30 cellular contexts compared by ENCODE assay signal in the genomic region with DNA sequence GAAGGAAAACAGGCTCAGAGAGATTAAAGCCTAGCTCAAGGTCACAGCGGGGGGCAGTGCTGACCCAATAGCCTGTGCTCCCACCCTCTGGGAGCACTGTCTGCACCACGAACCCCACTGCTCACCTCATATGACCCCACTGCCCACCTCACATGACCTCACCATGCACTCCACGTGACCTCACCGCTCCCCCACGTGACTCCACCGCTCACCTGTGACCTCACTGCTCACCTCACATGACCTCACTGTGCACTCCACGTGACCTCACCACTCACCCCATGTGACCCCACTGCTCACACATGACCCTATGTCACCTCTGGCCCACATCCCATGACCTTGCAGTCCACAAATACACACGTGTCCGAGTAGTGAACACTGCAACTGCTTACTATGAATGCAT. TPM values are rescaled to one million over a fixed set of nuclear protein-coding genes. Genes with fewer than 3 reads are reported as not detected.
DNase-seq lines count a peak whose midpoint lies in the region; ATAC-seq, FAIRE-seq and TF ChIP-seq lines count a peak whose summit lies in the region.
"Had no signal": no experiment of that assay in that cellular context is flagged by ENCODE, and none has a peak within 500 bp of the region (broad histone marks: within the 10 kb centered on the region; RNA-seq: fewer than 3 reads in every experiment).

No MANE protein-coding gene starts in this region.

- no peaks in the 10 kb centered on the region for H3K9me3 Mint-ChIP-seq in stimulated activated naive CD8-positive, alpha-beta T cell treated with anti-CD3 and anti-CD28 coated beads, Interleukin-15, Interleukin-2, amounts not matched to agents 100 ng/mL and 50 ng/mL, for 24 hours
- no peaks in the 10 kb centered on the region for H3K9me3 Mint-ChIP-seq in type B pancreatic cell
- H3K9me3 Mint-ChIP-seq: activated CD4-positive, alpha-beta T cell treated with anti-CD3 and anti-CD28 coated beads, Interleukin-2, amount 10 ng/mL, durations not matched to agents 24 days and 14 days; activated naive CD4-positive, alpha-beta T cell treated with anti-CD3 and anti-CD28 coated beads, Interleukin-2, amount 10 ng/mL, durations not matched to agents 7 days and 5 days; activated T-cell treated with anti-CD3 and anti-CD28 coated beads, Interleukin-2, amount 50 U/mL, for 72 hours; stimulated activated memory B cell treated with anti-CD40 and anti-IgM and Interleukin-4, amounts not matched to agents 10 μg/mL and 1 μg/mL and 100 μg/mL, for 72 hours had no signal

- ATAC-seq in stimulated activated naive CD8-positive, alpha-beta T cell treated with anti-CD3 and anti-CD28 coated beads, Interleukin-15, Interleukin-2, amounts not matched to agents 100 U/mL and 50 U/mL, for 24 hours, result no peak
- peak; percentile 21 to 63 (median 40) for ATAC-seq in right lobe of liver
- ATAC-seq in HG03432 (IDR thresholded peaks at IDR 0.05; ENCODE audit: unreplicated experiment), result no peak
- ATAC-seq: activated CD8-positive, alpha-beta memory T cell treated with anti-CD3 and anti-CD28 coated beads, Interleukin-2, amount 10 ng/mL, durations not matched to agents 7 days and 5 days; activated T-cell treated with anti-CD3 and anti-CD28 coated beads, Interleukin-2, amount 50 U/mL, for 72 hours; stimulated activated memory B cell treated with anti-CD40 and anti-IgM and Interleukin-4, amounts not matched to agents 10 μg/mL and 1 μg/mL and 100 μg/mL, for 72 hours had no signal

- no peaks in the 10 kb centered on the region for H3K27me3 ChIP-seq in bronchial epithelial cell (ENCODE audit: control insufficient read depth, insufficient read depth, low read length)
- no peaks in the 10 kb centered on the region for H3K27me3 ChIP-seq in right lobe of liver
- H3K27me3 ChIP-seq: breast epithelium, uterus had no signal

- peaks cover 12% of the 10 kb centered on the region for H3K36me3 Mint-ChIP-seq in stimulated activated naive CD8-positive, alpha-beta T cell treated with anti-CD3 and anti-CD28 coated beads, Interleukin-15, Interleukin-2, amounts not matched to agents 100 ng/mL and 50 ng/mL, for 24 hours (ENCODE audit: low read depth)
- peaks cover 8% of the 10 kb centered on the region for H3K36me3 Mint-ChIP-seq in type B pancreatic cell
- H3K36me3 Mint-ChIP-seq: activated CD8-positive, alpha-beta memory T cell treated with anti-CD3 and anti-CD28 coated beads, Interleukin-2, amount 10 ng/mL, durations not matched to agents 7 days and 5 days; activated naive CD4-positive, alpha-beta T cell treated with anti-CD3 and anti-CD28 coated beads, Interleukin-2, amount 10 ng/mL, durations not matched to agents 7 days and 5 days had no signal

- no peak for DNase-seq in stimulated activated naive CD8-positive, alpha-beta T cell treated with anti-CD3 and anti-CD28 coated beads, Interleukin-15, Interleukin-2, amounts not matched to agents 100 U/mL and 50 U/mL, for 24 hours
- DNase-seq in bronchial epithelial cell (ENCODE audit: low read depth) (no peak), right lobe of liver (peak in 1 of 3 donors; percentile 61), type B pancreatic cell (ENCODE audit: extremely low spot score, unreplicated experiment) (no peak), OCI-M2 (lab: John Stamatoyannopoulos, UW; ENCODE audit: unreplicated experiment) (no peak), SKM-1 treated with dmso at 0.1 percent for 144 hours (lab: John Stamatoyannopoulos, UW; ENCODE audit: unreplicated experiment) (no peak)
- DNase-seq: activated CD4-positive, alpha-beta T cell treated with anti-CD3 and anti-CD28 coated beads, Interleukin-2, amount 10 ng/mL, durations not matched to agents 24 days and 14 days; activated CD8-positive, alpha-beta memory T cell treated with anti-CD3 and anti-CD28 coated beads, Interleukin-2, amount 10 ng/mL, durations not matched to agents 7 days and 5 days; activated naive CD4-positive, alpha-beta T cell treated with anti-CD3 and anti-CD28 coated beads, Interleukin-2, amount 10 ng/mL, durations not matched to agents 7 days and 5 days; activated T-cell treated with anti-CD3 and anti-CD28 coated beads, Interleukin-2, amount 50 U/mL, for 72 hours; amniotic stem cell; COR-L47; dermis blood vessel endothelial cell; DMS79; GF-D8; mesendoderm; MV-4-11; NCI-H1694; NCI-H524 treated with DMSO at 0.1 percent for 48 hours; NK-92 treated with Interleukin-12 subunit alpha and Interleukin-12 subunit beta, amount 100 ng/mL, for 24 hours; nucleus accumbens; uterus had no signal

- H3K4me1 Mint-ChIP-seq in stimulated activated naive CD8-positive, alpha-beta T cell treated with anti-CD3 and anti-CD28 coated beads, Interleukin-15, Interleukin-2, amounts not matched to agents 100 ng/mL and 50 ng/mL, for 24 hours (ENCODE audit: low read depth), result no peaks in the 10 kb centered on the region
- H3K4me1 Mint-ChIP-seq in type B pancreatic cell (ENCODE audit: unreplicated experiment), result peaks cover 8% of the 10 kb centered on the region
- H3K4me1 Mint-ChIP-seq: activated CD4-positive, alpha-beta T cell treated with anti-CD3 and anti-CD28 coated beads, Interleukin-2, amount 10 ng/mL, durations not matched to agents 24 days and 14 days; activated CD8-positive, alpha-beta memory T cell treated with anti-CD3 and anti-CD28 coated beads, Interleukin-2, amount 10 ng/mL, durations not matched to agents 7 days and 5 days; activated naive CD4-positive, alpha-beta T cell treated with anti-CD3 and anti-CD28 coated beads, Interleukin-2, amount 10 ng/mL, durations not matched to agents 7 days and 5 days; stimulated activated memory B cell treated with anti-CD40 and anti-IgM and Interleukin-4, amounts not matched to agents 10 μg/mL and 1 μg/mL and 100 μg/mL, for 72 hours had no signal

- TF ChIP-seq POLR2A in right lobe of liver (IDR thresholded peaks at IDR 0.05), result no peak

- no peak overlapping the region for H3K27ac ChIP-seq in right lobe of liver
- H3K27ac ChIP-seq: uterus had no signal

- intact Hi-C loops in right lobe of liver (cut with DNase I), result no loop called here

- FAIRE-seq in bronchial epithelial cell (lab: Jason Lieb, UNC), result peak; percentile 87
- FAIRE-seq: A204.1, endothelial cell of umbilical vein, RCC 7860 had no signal

- H3K4me3 Mint-ChIP-seq in stimulated activated naive CD8-positive, alpha-beta T cell treated with anti-CD3 and anti-CD28 coated beads, Interleukin-15, Interleukin-2, amounts not matched to agents 100 ng/mL and 50 ng/mL, for 24 hours, result no peak overlapping the region
- no peak overlapping the region for H3K4me3 Mint-ChIP-seq in type B pancreatic cell
- H3K4me3 Mint-ChIP-seq: activated CD4-positive, alpha-beta T cell treated with anti-CD3 and anti-CD28 coated beads, Interleukin-2, amount 10 ng/mL, durations not matched to agents 24 days and 14 days; activated CD8-positive, alpha-beta memory T cell treated with anti-CD3 and anti-CD28 coated beads, Interleukin-2, amount 10 ng/mL, durations not matched to agents 7 days and 5 days; activated naive CD4-positive, alpha-beta T cell treated with anti-CD3 and anti-CD28 coated beads, Interleukin-2, amount 10 ng/mL, durations not matched to agents 7 days and 5 days; activated T-cell treated with anti-CD3 and anti-CD28 coated beads, Interleukin-2, amount 50 U/mL, for 72 hours; stimulated activated memory B cell treated with anti-CD40 and anti-IgM and Interleukin-4, amounts not matched to agents 10 μg/mL and 1 μg/mL and 100 μg/mL, for 72 hours had no signal

- WGBS in right lobe of liver (ENCODE audit: insufficient coverage, low coverage, low lambda C conversion rate, missing lambda C conversion rate), result 38% methylated on average over 7 of the region's 9 CpGs

- H3K9me3 ChIP-seq in right lobe of liver, result no peaks in the 10 kb centered on the region
- H3K9me3 ChIP-seq: breast epithelium, SK-N-SH, uterus had no signal

- peaks cover 0 to 3% (median 0%) of the 10 kb centered on the region in 4 donors for H3K4me1 ChIP-seq in right lobe of liver
- H3K4me1 ChIP-seq: breast epithelium, uterus had no signal

- peak overlapping the region; percentile 32 for H3K27ac Mint-ChIP-seq in stimulated activated naive CD8-positive, alpha-beta T cell treated with anti-CD3 and anti-CD28 coated beads, Interleukin-15, Interleukin-2, amounts not matched to agents 100 ng/mL and 50 ng/mL, for 24 hours
- H3K27ac Mint-ChIP-seq in type B pancreatic cell, result peak overlapping the region; percentile 75
- H3K27ac Mint-ChIP-seq: activated CD4-positive, alpha-beta T cell treated with anti-CD3 and anti-CD28 coated beads, Interleukin-2, amount 10 ng/mL, durations not matched to agents 24 days and 14 days; activated CD8-positive, alpha-beta memory T cell treated with anti-CD3 and anti-CD28 coated beads, Interleukin-2, amount 10 ng/mL, durations not matched to agents 7 days and 5 days; activated naive CD4-positive, alpha-beta T cell treated with anti-CD3 and anti-CD28 coated beads, Interleukin-2, amount 10 ng/mL, durations not matched to agents 7 days and 5 days; activated T-cell treated with anti-CD3 and anti-CD28 coated beads, Interleukin-2, amount 50 U/mL, for 72 hours; stimulated activated memory B cell treated with anti-CD40 and anti-IgM and Interleukin-4, amounts not matched to agents 10 μg/mL and 1 μg/mL and 100 μg/mL, for 72 hours had no signal

- TF ChIP-seq CTCF in bronchial epithelial cell (IDR thresholded peaks at IDR 0.05; ENCODE audit: insufficient read depth, low read length, severe bottlenecking) (no peak), right lobe of liver (IDR thresholded peaks at IDR 0.05) (no peak), type B pancreatic cell (conservative IDR thresholded peaks at IDR 0.05) (no peak)

- H3K27me3 Mint-ChIP-seq in stimulated activated naive CD8-positive, alpha-beta T cell treated with anti-CD3 and anti-CD28 coated beads, Interleukin-15, Interleukin-2, amounts not matched to agents 100 ng/mL and 50 ng/mL, for 24 hours, result no peaks in the 10 kb centered on the region
- no peaks in the 10 kb centered on the region for H3K27me3 Mint-ChIP-seq in type B pancreatic cell
- H3K27me3 Mint-ChIP-seq: activated CD4-positive, alpha-beta T cell treated with anti-CD3 and anti-CD28 coated beads, Interleukin-2, amount 10 ng/mL, durations not matched to agents 24 days and 14 days; activated CD8-positive, alpha-beta memory T cell treated with anti-CD3 and anti-CD28 coated beads, Interleukin-2, amount 10 ng/mL, durations not matched to agents 7 days and 5 days; activated naive CD4-positive, alpha-beta T cell treated with anti-CD3 and anti-CD28 coated beads, Interleukin-2, amount 10 ng/mL, durations not matched to agents 7 days and 5 days; stimulated activated memory B cell treated with anti-CD40 and anti-IgM and Interleukin-4, amounts not matched to agents 10 μg/mL and 1 μg/mL and 100 μg/mL, for 72 hours had no signal

- H3K36me3 ChIP-seq in bronchial epithelial cell (ENCODE audit: control insufficient read depth, insufficient read depth, low read length) (peaks cover 10% of the 10 kb centered on the region), right lobe of liver (peaks cover 0 to 7% (median 0%) of the 10 kb centered on the region in 4 donors)
- H3K36me3 ChIP-seq: uterus had no signal

- H3K4me3 ChIP-seq in bronchial epithelial cell (ENCODE audit: low read depth, low read length) (no peak overlapping the region), right lobe of liver (no peak overlapping the region)
- H3K4me3 ChIP-seq: breast epithelium, uterus had no signal

RNA-seq across cellular contexts. Expression of a gene that starts 55.4 kb away (rescaled TPM):
- total RNA-seq in bronchial epithelial cell (12.4 and 22.0 TPM in 2 replicates), right lobe of liver (10 to 100 TPM; 18.5 to 36.9 (median 21.9) TPM), type B pancreatic cell (ENCODE audit: low replicate concordance) (34.0 and 43.8 TPM in 2 replicates)

RNA-seq across cellular contexts. Expression of a gene that starts 55.5 kb away (rescaled TPM):
- total RNA-seq in bronchial epithelial cell (10.0 and 14.1 TPM in 2 replicates), right lobe of liver (10 to 100 TPM in 3 of 6 experiments, 1 to 10 TPM in 3; 8.8 to 10.6 (median 9.6) TPM), type B pancreatic cell (ENCODE audit: low replicate concordance) (32.3 and 33.5 TPM in 2 replicates)

Comparison
In these comparisons a context has a peak if more than half of its experiments do, and no peak if none do; other contexts are left out.
1. ATAC-seq: peak in right lobe of liver (4 of 4); none in stimulated activated naive CD8-positive, alpha-beta T cell treated with anti-CD3 and anti-CD28 coated beads, Interleukin-15, Interleukin-2, amounts not matched to agents 100 U/mL and 50 U/mL, for 24 hours (single experiment) and HG03432 (single experiment).